Comparison of ENCODE assay signal across 8 cellular contexts in the genomic region with DNA sequence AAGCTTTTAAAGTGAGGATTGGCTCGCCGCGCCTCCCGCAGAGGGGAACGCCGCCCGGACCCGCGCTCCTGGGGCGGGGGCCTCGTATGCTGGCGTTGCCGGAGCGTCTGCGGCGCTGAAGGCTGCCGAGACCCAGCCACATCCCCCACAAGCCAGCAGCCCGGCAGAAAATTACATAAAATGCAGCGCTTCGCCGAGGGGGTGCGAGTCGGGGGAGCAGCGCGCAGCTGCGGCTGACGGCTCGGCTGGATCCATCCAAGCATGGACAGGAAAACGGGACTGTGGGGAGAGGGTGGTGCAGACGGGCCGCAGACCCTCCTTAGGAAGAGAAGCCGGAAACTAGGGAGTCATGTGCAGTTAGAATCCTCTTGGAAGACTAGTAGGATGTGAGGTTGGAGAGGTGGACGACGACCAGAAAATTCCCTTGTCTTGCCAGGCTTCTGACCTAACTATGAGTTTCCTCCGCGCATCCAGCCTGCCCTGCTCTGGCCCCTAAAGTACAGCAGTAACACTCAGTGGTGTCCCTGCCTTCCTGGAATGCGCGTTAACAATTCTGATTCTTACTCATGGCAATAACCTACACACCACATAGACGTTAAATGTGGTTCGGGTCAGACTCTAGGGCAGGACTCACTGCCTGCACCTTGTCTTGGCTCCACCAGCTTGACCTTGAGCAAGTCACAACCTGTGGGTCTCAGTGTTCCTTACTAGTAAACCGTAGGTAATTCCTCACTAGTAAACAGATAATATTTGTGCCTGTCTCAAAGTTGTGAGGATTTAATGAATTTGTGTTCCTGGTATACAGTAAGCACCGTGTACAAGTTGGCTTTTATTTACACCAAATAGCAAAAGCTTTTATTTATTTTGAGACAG. TPM values are rescaled to one million over a fixed set of nuclear protein-coding genes. Genes with fewer than 3 reads are reported as not detected.
A peak's percentile ranks its signal among the peaks of the same experiment; 100 is the strongest.
DNase-seq lines count a peak whose midpoint lies in the region; ATAC-seq lines count a peak whose summit lies in the region.

No MANE protein-coding gene starts in this region.

- H3K9me3 Mint-ChIP-seq in activated CD4-positive, alpha-beta memory T cell treated with anti-CD3 and anti-CD28 coated beads for 36 hours = no peaks in the 10 kb centered on the region

- DNase-seq in NK-92 treated with Interleukin-12 subunit alpha and Interleukin-12 subunit beta, amount 100 ng/mL, for 24 hours (lab: John Stamatoyannopoulos, UW) = peak; percentile 55
- DNase-seq in NK-92 (lab: John Stamatoyannopoulos, UW; ENCODE audit: unreplicated experiment) (no peak), NCI-H510A treated with DMSO at 0.1 percent for 48 hours (lab: John Stamatoyannopoulos, UW) (peak; percentile 74), lung microvascular endothelial cell (ENCODE audit: low read depth in 2 of 2) (peak; percentile 69 to 73)
- peak; percentile 77 for DNase-seq in activated CD4-positive, alpha-beta memory T cell treated with anti-CD3 and anti-CD28 coated beads for 36 hours
- peak; percentile 28 for DNase-seq in effector CD4-positive, alpha-beta T cell
- DNase-seq in stimulated activated CD8-positive, alpha-beta memory T cell treated with anti-CD3 and anti-CD28 coated beads, Interleukin-12 subunit alpha, Interleukin-12 subunit beta, amount 100 ng/mL, for 1 hour (ENCODE audit: low read depth) = peak; percentile 13

- peaks cover 33% of the 10 kb centered on the region for H3K4me1 Mint-ChIP-seq in activated CD4-positive, alpha-beta memory T cell treated with anti-CD3 and anti-CD28 coated beads for 36 hours (ENCODE audit: low read depth)

- CTCF ChIA-PET in activated CD4-positive, alpha-beta memory T cell treated with anti-CD3 and anti-CD28 coated beads for 36 hours (lab: Charles Lee) = interaction anchor here (0.7 to 1.7 kb wide), 3 partner anchors 34 to 77 kb away, joined by 3 to 6 read pairs (median 3); a partner anchor contains a TSS

- ATAC-seq in HG03095 (IDR thresholded peaks at IDR 0.05; ENCODE audit: unreplicated experiment) = peak; percentile 2

- H3K27ac Mint-ChIP-seq in activated CD4-positive, alpha-beta memory T cell treated with anti-CD3 and anti-CD28 coated beads for 36 hours = peak overlapping the region; percentile 97

- POLR2A ChIA-PET in activated CD4-positive, alpha-beta memory T cell treated with anti-CD3 and anti-CD28 coated beads for 36 hours (lab: Charles Lee) = interaction anchor here (0.7 to 4.9 kb wide), 7 partner anchors 12 to 132 kb away, joined by 3 to 56 read pairs (median 8); a partner anchor contains a TSS

- peak overlapping the region; percentile 92 for H3K4me3 Mint-ChIP-seq in activated CD4-positive, alpha-beta memory T cell treated with anti-CD3 and anti-CD28 coated beads for 36 hours

- intact Hi-C loops in activated CD4-positive, alpha-beta memory T cell treated with anti-CD3 and anti-CD28 coated beads for 36 hours (cut with micrococcal nuclease) = loop anchor here (1.0 to 5.0 kb wide), 3 partner anchors 72 to 507 kb away; a partner anchor contains a TSS

- peaks cover 23% of the 10 kb centered on the region for H3K36me3 Mint-ChIP-seq in activated CD4-positive, alpha-beta memory T cell treated with anti-CD3 and anti-CD28 coated beads for 36 hours

- H3K27me3 Mint-ChIP-seq in activated CD4-positive, alpha-beta memory T cell treated with anti-CD3 and anti-CD28 coated beads for 36 hours = no peaks in the 10 kb centered on the region

RNA-seq across cellular contexts. Expression of a gene that starts 1.0 kb away (rescaled TPM):
- 10 to 100 TPM; 28.7 to 29.4 TPM for total RNA-seq in activated CD4-positive, alpha-beta memory T cell treated with anti-CD3 and anti-CD28 coated beads for 36 hours
- total RNA-seq in lung microvascular endothelial cell = 33.8 and 51.2 TPM in 2 replicates

RNA-seq across cellular contexts. Expression of a gene that starts 34.5 kb away (rescaled TPM):
- 100 to 1,000 TPM; 441 to 449 TPM for total RNA-seq in activated CD4-positive, alpha-beta memory T cell treated with anti-CD3 and anti-CD28 coated beads for 36 hours
- total RNA-seq in lung microvascular endothelial cell = 160 and 189 TPM in 2 replicates
